2 cellular contexts compared by ENCODE assay signal in the genomic region with DNA sequence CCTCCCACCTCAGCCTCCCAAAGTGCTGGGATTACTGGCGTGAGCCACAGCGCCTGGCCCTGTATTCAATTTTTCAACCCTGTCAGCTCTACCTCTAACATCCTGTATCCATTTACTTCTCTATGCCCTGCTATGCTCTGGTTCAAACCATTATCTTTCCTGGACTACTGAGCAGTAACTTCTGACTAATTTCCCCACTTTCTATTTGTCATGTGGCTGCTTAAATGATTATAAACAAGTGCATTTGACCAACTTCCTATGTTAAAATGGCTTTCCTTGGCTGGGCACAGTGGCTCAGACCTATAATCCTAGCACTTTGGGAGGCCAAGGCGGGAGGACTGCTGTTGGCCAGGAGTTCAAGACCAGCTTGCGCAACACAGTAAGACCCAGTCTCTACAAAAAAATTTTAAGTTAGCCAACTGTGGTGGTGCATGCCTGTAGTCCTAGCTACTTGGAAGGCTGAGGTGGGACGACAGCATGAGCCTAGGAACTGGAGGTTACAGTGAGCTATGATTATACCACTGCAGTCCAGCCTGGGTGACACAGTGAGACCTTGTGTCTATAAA.
TF ChIP-seq lines count a peak whose summit lies in the region.

No MANE protein-coding gene starts in this region.

TF ChIP-seq in IMR-90, 13 proteins besides CTCF, POLR2A, EP300 and RAD21:
- TF ChIP-seq SMC3 (IDR thresholded peaks at IDR 0.05; ENCODE audit: low read depth, low read length) (no peak), FOS (IDR thresholded peaks at IDR 0.05; ENCODE audit: low read depth, low read length) (no peak), CEBPB (IDR thresholded peaks at IDR 0.05; ENCODE audit: low read depth, low read length) (peak; percentile 69), BHLHE40 (IDR thresholded peaks at IDR 0.05; ENCODE audit: low read depth, low read length) (no peak)
- TF ChIP-seq, protein P1, sequence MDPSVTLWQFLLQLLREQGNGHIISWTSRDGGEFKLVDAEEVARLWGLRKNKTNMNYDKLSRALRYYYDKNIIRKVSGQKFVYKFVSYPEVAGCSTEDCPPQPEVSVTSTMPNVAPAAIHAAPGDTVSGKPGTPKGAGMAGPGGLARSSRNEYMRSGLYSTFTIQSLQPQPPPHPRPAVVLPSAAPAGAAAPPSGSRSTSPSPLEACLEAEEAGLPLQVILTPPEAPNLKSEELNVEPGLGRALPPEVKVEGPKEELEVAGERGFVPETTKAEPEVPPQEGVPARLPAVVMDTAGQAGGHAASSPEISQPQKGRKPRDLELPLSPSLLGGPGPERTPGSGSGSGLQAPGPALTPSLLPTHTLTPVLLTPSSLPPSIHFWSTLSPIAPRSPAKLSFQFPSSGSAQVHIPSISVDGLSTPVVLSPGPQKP (IDR thresholded peaks at IDR 0.05; ENCODE audit: borderline replicate concordance, low read depth, low read length): no peak

TF ChIP-seq in neural cell, 6 proteins besides CTCF, POLR2A, EP300 and RAD21:
- TF ChIP-seq, protein P2, sequence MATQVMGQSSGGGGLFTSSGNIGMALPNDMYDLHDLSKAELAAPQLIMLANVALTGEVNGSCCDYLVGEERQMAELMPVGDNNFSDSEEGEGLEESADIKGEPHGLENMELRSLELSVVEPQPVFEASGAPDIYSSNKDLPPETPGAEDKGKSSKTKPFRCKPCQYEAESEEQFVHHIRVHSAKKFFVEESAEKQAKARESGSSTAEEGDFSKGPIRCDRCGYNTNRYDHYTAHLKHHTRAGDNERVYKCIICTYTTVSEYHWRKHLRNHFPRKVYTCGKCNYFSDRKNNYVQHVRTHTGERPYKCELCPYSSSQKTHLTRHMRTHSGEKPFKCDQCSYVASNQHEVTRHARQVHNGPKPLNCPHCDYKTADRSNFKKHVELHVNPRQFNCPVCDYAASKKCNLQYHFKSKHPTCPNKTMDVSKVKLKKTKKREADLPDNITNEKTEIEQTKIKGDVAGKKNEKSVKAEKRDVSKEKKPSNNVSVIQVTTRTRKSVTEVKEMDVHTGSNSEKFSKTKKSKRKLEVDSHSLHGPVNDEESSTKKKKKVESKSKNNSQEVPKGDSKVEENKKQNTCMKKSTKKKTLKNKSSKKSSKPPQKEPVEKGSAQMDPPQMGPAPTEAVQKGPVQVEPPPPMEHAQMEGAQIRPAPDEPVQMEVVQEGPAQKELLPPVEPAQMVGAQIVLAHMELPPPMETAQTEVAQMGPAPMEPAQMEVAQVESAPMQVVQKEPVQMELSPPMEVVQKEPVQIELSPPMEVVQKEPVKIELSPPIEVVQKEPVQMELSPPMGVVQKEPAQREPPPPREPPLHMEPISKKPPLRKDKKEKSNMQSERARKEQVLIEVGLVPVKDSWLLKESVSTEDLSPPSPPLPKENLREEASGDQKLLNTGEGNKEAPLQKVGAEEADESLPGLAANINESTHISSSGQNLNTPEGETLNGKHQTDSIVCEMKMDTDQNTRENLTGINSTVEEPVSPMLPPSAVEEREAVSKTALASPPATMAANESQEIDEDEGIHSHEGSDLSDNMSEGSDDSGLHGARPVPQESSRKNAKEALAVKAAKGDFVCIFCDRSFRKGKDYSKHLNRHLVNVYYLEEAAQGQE (IDR thresholded peaks at IDR 0.05; ENCODE audit: borderline replicate concordance): no peak
- TF ChIP-seq MXI1 (conservative IDR thresholded peaks at IDR 0.05; ENCODE audit: poor library complexity, severe bottlenecking) (no peak), TAF1 (IDR thresholded peaks at IDR 0.05; ENCODE audit: low read depth) (no peak), POLR2AphosphoS5 (IDR thresholded peaks at IDR 0.05) (no peak)
TF ChIP-seq in neural cell: peak in this region for 0.
